ENCODE assay signal across 8 cellular contexts in the genomic region with DNA sequence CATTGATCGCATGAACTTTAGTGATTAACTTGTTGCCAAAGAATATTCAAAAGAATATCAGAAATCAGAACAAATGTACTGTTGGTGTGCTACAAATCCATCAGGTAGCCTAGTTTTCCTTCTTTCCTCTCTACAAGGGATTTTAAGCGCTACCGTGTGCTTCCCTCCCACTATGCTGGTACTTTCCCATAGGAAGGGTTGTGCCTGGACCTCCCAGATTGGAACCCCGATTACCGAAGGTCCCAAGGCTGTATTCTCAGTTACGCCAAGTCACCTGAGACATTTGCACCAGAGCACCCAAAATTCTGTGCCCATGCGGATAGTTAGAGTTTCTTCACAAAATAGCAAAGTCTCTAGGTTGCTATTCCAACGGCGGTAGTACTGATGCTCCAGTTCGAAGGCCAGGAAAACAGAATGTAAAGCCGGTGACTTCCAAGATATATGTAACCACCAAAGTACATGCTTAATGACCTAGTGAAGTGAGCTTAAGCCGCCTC. TPM values are rescaled to one million over a fixed set of nuclear protein-coding genes. Genes with fewer than 3 reads are reported as not detected.
DNase-seq lines count a peak whose midpoint lies in the region; TF ChIP-seq lines count a peak whose summit lies in the region.

No MANE protein-coding gene starts in this region.

- H3K4me1 ChIP-seq in effector memory CD4-positive, alpha-beta T cell (ENCODE audit: control insufficient read depth, insufficient read depth, low read length, poor library complexity, severe bottlenecking) = peaks cover 12% of the 10 kb centered on the region

- peak; percentile 1 for DNase-seq in activated gamma-delta T cell treated with anti-CD3 and anti-CD28 coated beads, Interleukin-2, amount 50 U/mL, for 16 hours (ENCODE audit: low read depth)
- DNase-seq in activated gamma-delta T cell (lab: John Stamatoyannopoulos, UW) (no peak), NCI-H526 treated with DMSO at 0.1 percent for 48 hours (lab: John Stamatoyannopoulos, UW) (peak; percentile 16), neural crest cell (ENCODE audit: low read depth, low spot score) (no peak), inferior parietal cortex (ENCODE audit: extremely low spot score) (no peak), GOT3 (lab: John Stamatoyannopoulos, UW) (no peak), DMS79 treated with DMSO at 0.1 percent for 48 hours (lab: John Stamatoyannopoulos, UW) (no peak)
- no peak for DNase-seq in effector memory CD4-positive, alpha-beta T cell

- peaks cover 1% of the 10 kb centered on the region for H3K36me3 ChIP-seq in effector memory CD4-positive, alpha-beta T cell (ENCODE audit: control insufficient read depth, insufficient read depth, low read length)

- H3K4me3 Mint-ChIP-seq in neural crest cell = peak overlapping the region; percentile 96

- no peaks in the 10 kb centered on the region for H3K27me3 ChIP-seq in effector memory CD4-positive, alpha-beta T cell (replicated peaks; ENCODE audit: control insufficient read depth, insufficient read depth, low read length, poor library complexity, severe bottlenecking)

- peaks cover 24% of the 10 kb centered on the region for H3K4me1 Mint-ChIP-seq in neural crest cell

- H3K27me3 Mint-ChIP-seq in neural crest cell (ENCODE audit: low read depth) = peaks cover 24% of the 10 kb centered on the region

- peak overlapping the region; percentile 97 for H3K4me3 ChIP-seq in effector memory CD4-positive, alpha-beta T cell (ENCODE audit: insufficient read depth, low read depth, low read length, poor library complexity, severe bottlenecking)

- H3K36me3 Mint-ChIP-seq in neural crest cell (ENCODE audit: low read depth) = peaks cover 1% of the 10 kb centered on the region

- peak overlapping the region; percentile 80 for H3K27ac ChIP-seq in effector memory CD4-positive, alpha-beta T cell (ENCODE audit: insufficient read depth, low read length, poor library complexity, severe bottlenecking)

- no peaks in the 10 kb centered on the region for H3K9me3 Mint-ChIP-seq in neural crest cell

- no peak for TF ChIP-seq CTCF in neural crest cell (conservative IDR thresholded peaks at IDR 0.05)

- H3K27ac Mint-ChIP-seq in neural crest cell (ENCODE audit: unreplicated experiment) = peak overlapping the region; percentile 54

- H3K9me3 ChIP-seq in effector memory CD4-positive, alpha-beta T cell (ENCODE audit: control insufficient read depth, low read length) = no peaks in the 10 kb centered on the region

RNA-seq across cellular contexts. Expression of a gene that starts 23.4 kb away (rescaled TPM):
- 9.7 and 10.7 TPM in 2 replicates for total RNA-seq in neural crest cell

Comparison
In these comparisons a context has a peak if more than half of its experiments do, and no peak if none do; other contexts are left out.
1. DNase-seq: peak in activated gamma-delta T cell treated with anti-CD3 and anti-CD28 coated beads, Interleukin-2, amount 50 U/mL, for 16 hours (single experiment) and NCI-H526 treated with DMSO at 0.1 percent for 48 hours (single experiment); none in activated gamma-delta T cell (single experiment), effector memory CD4-positive, alpha-beta T cell (0 of 3), neural crest cell (single experiment), inferior parietal cortex (single experiment), GOT3 (single experiment) and DMS79 treated with DMSO at 0.1 percent for 48 hours (single experiment).